8 cellular contexts compared by ENCODE assay signal in genomic region chr12:92297932-92298681, GRCh38.
DNase-seq lines count a peak whose midpoint lies in the region; ATAC-seq and TF ChIP-seq lines count a peak whose summit lies in the region.

No MANE protein-coding gene starts in this region.

- H3K27ac Mint-ChIP-seq in activated CD4-positive, alpha-beta T cell treated with anti-CD3 and anti-CD28 coated beads, Interleukin-2, amount 10 ng/mL, durations not matched to agents 24 days and 14 days, result peak overlapping the region; percentile 82

- H3K4me3 Mint-ChIP-seq in activated CD4-positive, alpha-beta T cell treated with anti-CD3 and anti-CD28 coated beads, Interleukin-2, amount 10 ng/mL, durations not matched to agents 24 days and 14 days, result peak overlapping the region; percentile 23

- no peak for TF ChIP-seq CTCF in fibroblast of villous mesenchyme (IDR thresholded peaks at IDR 0.05; ENCODE audit: insufficient read depth, low read depth, low read length)

- intact Hi-C loops in activated CD4-positive, alpha-beta T cell treated with anti-CD3 and anti-CD28 coated beads, Interleukin-2, amount 10 ng/mL, durations not matched to agents 24 days and 14 days (cut with micrococcal nuclease), result loop anchor here (5.0 kb wide), 2 partner anchors 44 to 151 kb away; partner anchors contain the start of gene BTG1

- H3K9me3 Mint-ChIP-seq in activated CD4-positive, alpha-beta T cell treated with anti-CD3 and anti-CD28 coated beads, Interleukin-2, amount 10 ng/mL, durations not matched to agents 24 days and 14 days, result peaks cover 11% of the 10 kb centered on the region

- peaks cover 24% of the 10 kb centered on the region for H3K4me1 Mint-ChIP-seq in activated CD4-positive, alpha-beta T cell treated with anti-CD3 and anti-CD28 coated beads, Interleukin-2, amount 10 ng/mL, durations not matched to agents 24 days and 14 days

- peak; percentile 76 for DNase-seq in activated CD4-positive, alpha-beta T cell treated with anti-CD3 and anti-CD28 coated beads, Interleukin-2, amount 10 ng/mL, durations not matched to agents 24 days and 14 days
- DNase-seq in activated CD4-positive, alpha-beta T cell treated with anti-CD3 and anti-CD28 coated beads, Interleukin-2, amount 50 U/mL, for 1 hour, result no peak
- DNase-seq in OCI-M1 (lab: John Stamatoyannopoulos, UW) (peak; percentile 17), fibroblast of villous mesenchyme (ENCODE audit: low read depth) (peak; percentile 33), stromal cell of bone marrow (ENCODE audit: low read depth) (peak; percentile 89), DMS79 (lab: John Stamatoyannopoulos, UW) (no peak), NCI-H69 (lab: John Stamatoyannopoulos, UW) (no peak)

- no peak for ATAC-seq in GM18498 (IDR thresholded peaks at IDR 0.05; ENCODE audit: unreplicated experiment)

- no peak overlapping the region for H3K4me3 ChIP-seq in fibroblast of villous mesenchyme (ENCODE audit: low read depth, low read length)

- no peaks in the 10 kb centered on the region for H3K27me3 Mint-ChIP-seq in activated CD4-positive, alpha-beta T cell treated with anti-CD3 and anti-CD28 coated beads, Interleukin-2, amount 10 ng/mL, durations not matched to agents 24 days and 14 days

- H3K36me3 Mint-ChIP-seq in activated CD4-positive, alpha-beta T cell treated with anti-CD3 and anti-CD28 coated beads, Interleukin-2, amount 10 ng/mL, durations not matched to agents 24 days and 14 days (ENCODE audit: low read depth), result peaks cover 7% of the 10 kb centered on the region

Comparison
In these comparisons a context has a peak if more than half of its experiments do, and no peak if none do; other contexts are left out.
1. DNase-seq: peak in activated CD4-positive, alpha-beta T cell treated with anti-CD3 and anti-CD28 coated beads, Interleukin-2, amount 10 ng/mL, durations not matched to agents 24 days and 14 days (single experiment), OCI-M1 (single experiment), fibroblast of villous mesenchyme (single experiment) and stromal cell of bone marrow (single experiment); none in activated CD4-positive, alpha-beta T cell treated with anti-CD3 and anti-CD28 coated beads, Interleukin-2, amount 50 U/mL, for 1 hour (single experiment), DMS79 (single experiment) and NCI-H69 (single experiment).